In genomic region chr6:108951351-108951953, GRCh38 we compare ENCODE assay signal across 27 cellular contexts.
A peak's percentile ranks its signal among the peaks of the same experiment; 100 is the strongest.
DNase-seq lines count a peak whose midpoint lies in the region; ATAC-seq and TF ChIP-seq lines count a peak whose summit lies in the region.
"Had no signal": no experiment of that assay in that cellular context is flagged by ENCODE, and none has a peak within 500 bp of the region (broad histone marks: within the 10 kb centered on the region; RNA-seq: fewer than 3 reads in every experiment).

No MANE protein-coding gene starts in this region.

- no peaks in the 10 kb centered on the region for H3K79me2 ChIP-seq in mammary epithelial cell (ENCODE audit: insufficient read depth, low read length)

- H3K36me3 ChIP-seq in mammary epithelial cell (ENCODE audit: insufficient read depth, low read length) (no peaks in the 10 kb centered on the region), muscle layer of duodenum (ENCODE audit: control insufficient read depth in 1 of 2, insufficient read depth in 2 of 2, low read length in 2 of 2) (no peaks in the 10 kb centered on the region), transverse colon (no peaks in the 10 kb centered on the region)
- H3K36me3 ChIP-seq: cardiac muscle cell, gastroesophageal sphincter, SJCRH30 had no signal

- no peak overlapping the region for H3K4me2 ChIP-seq in mammary epithelial cell (ENCODE audit: insufficient read depth, low read depth, low read length)

- CTCF ChIA-PET in mammary epithelial cell (lab: Charles Lee; ENCODE audit: low non-redundant PET) = no interaction called here

- H3K27me3 ChIP-seq in mammary epithelial cell (ENCODE audit: insufficient read depth, low read length) (no peaks in the 10 kb centered on the region), muscle layer of duodenum (ENCODE audit: low read depth, low read length) (no peaks in the 10 kb centered on the region), transverse colon (no peaks in the 10 kb centered on the region)
- H3K27me3 ChIP-seq: cardiac muscle cell, gastroesophageal sphincter, SJCRH30 had no signal

- ATAC-seq in HG03565 (IDR thresholded peaks at IDR 0.05; ENCODE audit: unreplicated experiment) (no peak), GM19328 (IDR thresholded peaks at IDR 0.05; ENCODE audit: unreplicated experiment) (no peak)
- ATAC-seq: gastroesophageal sphincter; natural killer cell; stimulated activated memory B cell treated with anti-CD40 and anti-IgM and Interleukin-4, amounts not matched to agents 10 μg/mL and 1 μg/mL and 100 μg/mL, for 72 hours; WTC11 had no signal

- peak in 1 of 2 donors; percentile 1 for TF ChIP-seq CTCF in mammary epithelial cell (conservative IDR thresholded peaks at IDR 0.05 in 1 of 2, IDR thresholded peaks at IDR 0.05 in 1 of 2; ENCODE audit: extremely low read depth in 1 of 2, insufficient read depth in 1 of 2, low read depth in 1 of 2, low read length in 2 of 2)
- TF ChIP-seq CTCF in foreskin fibroblast (IDR thresholded peaks at IDR 0.05; ENCODE audit: low read depth, low read length) = no peak
- TF ChIP-seq CTCF in transverse colon (IDR thresholded peaks at IDR 0.05) = no peak

- BruUV-seq in mammary epithelial cell (replicated peaks; lab: Mats Ljungman, UMichigan) = no TSS peak

- in situ Hi-C loops in mammary epithelial cell (cut with MboI; ENCODE audit: low sequenced_read_pairs in 2 of 2) = no loop called here
- in situ Hi-C loops in transverse colon (cut with MboI; ENCODE audit: low pct_ligation_motif_present in 1 of 4, low pct_unique_long_range_greater_than_20kb in 1 of 4, low sequenced_read_pairs in 3 of 4) = no loop called here

- peaks cover 34% of the 10 kb centered on the region for H3K4me1 ChIP-seq in mammary epithelial cell (ENCODE audit: insufficient read depth, low read length)
- H3K4me1 ChIP-seq in muscle layer of duodenum (ENCODE audit: control insufficient read depth in 1 of 2, insufficient read depth in 2 of 2, low read length in 2 of 2) = peaks cover 10 to 22% of the 10 kb centered on the region in 2 donors
- H3K4me1 ChIP-seq in transverse colon = peaks cover 4 to 46% (median 32%) of the 10 kb centered on the region in 4 donors

- H3K9me3 ChIP-seq in mammary epithelial cell (replicated peaks; ENCODE audit: insufficient read depth, low read length) (no peaks in the 10 kb centered on the region), muscle layer of duodenum (ENCODE audit: control insufficient read depth in 1 of 2, low read length in 2 of 2) (no peaks in the 10 kb centered on the region), transverse colon (no peaks in the 10 kb centered on the region)
- H3K9me3 ChIP-seq: gastroesophageal sphincter, SJCRH30 had no signal

- H3K4me3 ChIP-seq in mammary epithelial cell (replicated peaks in 1 of 3; ENCODE audit: insufficient read depth in 1 of 3, low read depth in 2 of 3, low read length in 3 of 3) = no peak overlapping the region
- no peak overlapping the region for H3K4me3 ChIP-seq in foreskin fibroblast (ENCODE audit: low read depth in 1 of 2, low read length in 2 of 2)
- no peak overlapping the region for H3K4me3 ChIP-seq in muscle layer of duodenum (ENCODE audit: low read depth in 1 of 2, low read length in 2 of 2)
- no peak overlapping the region for H3K4me3 ChIP-seq in transverse colon
- H3K4me3 ChIP-seq: cardiac muscle cell, coronary artery, gastroesophageal sphincter, SJCRH30 had no signal

- H3K27ac ChIP-seq in mammary epithelial cell (ENCODE audit: insufficient read depth, low read depth, low read length) (no peak overlapping the region), muscle layer of duodenum (ENCODE audit: low read length) (peak overlapping the region; percentile 33), transverse colon (peak overlapping the region; percentile 32 to 66 (median 51))
- H3K27ac ChIP-seq: C4-2B, cardiac muscle cell, SJCRH30 had no signal

- dilution Hi-C loops in mammary epithelial cell (cut with HindIII; ENCODE audit: low sequenced_read_pairs) = no loop called here

- H3K9ac ChIP-seq in mammary epithelial cell (ENCODE audit: insufficient read depth, low read length) = no peak overlapping the region

- no peak for DNase-seq in mammary epithelial cell
- peak; percentile 40 to 68 for DNase-seq in foreskin fibroblast
- peak; percentile 63 for DNase-seq in transverse colon
- no peak for DNase-seq in NCI-H526 treated with DMSO at 0.1 percent for 48 hours (lab: John Stamatoyannopoulos, UW)
- no peak for DNase-seq in T1000 (lab: John Stamatoyannopoulos, UW)
- DNase-seq: activated CD4-positive, alpha-beta T cell treated with anti-CD3 and anti-CD28 coated beads, Interleukin-2, amount 10 ng/mL, durations not matched to agents 24 days and 14 days; activated effector memory CD4-positive, alpha-beta T cell treated with Interleukin-2 at 50 U/mL for 16 hours; activated naive CD8-positive, alpha-beta T cell treated with anti-CD3 and anti-CD28 coated beads, Interleukin-2, amount 10 ng/mL, durations not matched to agents 7 days and 5 days; aorta; COR-L47; effector memory CD4-positive, alpha-beta T cell; erythroblast; natural killer cell; NCI-H1092; NCI-H1694 treated with DMSO at 0.1 percent for 48 hours; NCI-H446 treated with DMSO at 0.1 percent for 48 hours; SJCRH30; T-helper 9 cell had no signal

- peak overlapping the region; percentile 88 for H2AFZ ChIP-seq in mammary epithelial cell (ENCODE audit: low read depth, low read length)

- no peaks in the 10 kb centered on the region for H4K20me1 ChIP-seq in mammary epithelial cell (ENCODE audit: insufficient read depth, low read length)

- no peak for TF ChIP-seq POLR2A in transverse colon (IDR thresholded peaks at IDR 0.05)

- TF ChIP-seq EP300 in transverse colon (IDR thresholded peaks at IDR 0.05; ENCODE audit: low read depth) = no peak

- intact Hi-C loops in mammary epithelial cell (cut with micrococcal nuclease) (no loop called here), transverse colon (cut with DNase I; ENCODE audit: low total_unique reads) (loop anchor here (10.0 kb wide), 1 partner anchor 53 kb away; no protein-coding TSS in a partner anchor)

- 18% methylated on average over 16 of the region's 16 CpGs for WGBS in mammary epithelial cell (ENCODE audit: low coverage, missing lambda C conversion rate)
- WGBS in transverse colon (ENCODE audit: low coverage in 1 of 2), 2 donors = 41 to 48% methylated on average over 12 to 16 of the region's 16 CpGs

Comparison
In these comparisons a context has a peak if more than half of its experiments do, and no peak if none do; other contexts are left out.
1. DNase-seq: peak in foreskin fibroblast (2 of 2) and transverse colon (single experiment); none in mammary epithelial cell (single experiment), NCI-H526 treated with DMSO at 0.1 percent for 48 hours (single experiment) and T1000 (single experiment).